Comparison of ENCODE assay signal across 14 cellular contexts in the genomic region with DNA sequence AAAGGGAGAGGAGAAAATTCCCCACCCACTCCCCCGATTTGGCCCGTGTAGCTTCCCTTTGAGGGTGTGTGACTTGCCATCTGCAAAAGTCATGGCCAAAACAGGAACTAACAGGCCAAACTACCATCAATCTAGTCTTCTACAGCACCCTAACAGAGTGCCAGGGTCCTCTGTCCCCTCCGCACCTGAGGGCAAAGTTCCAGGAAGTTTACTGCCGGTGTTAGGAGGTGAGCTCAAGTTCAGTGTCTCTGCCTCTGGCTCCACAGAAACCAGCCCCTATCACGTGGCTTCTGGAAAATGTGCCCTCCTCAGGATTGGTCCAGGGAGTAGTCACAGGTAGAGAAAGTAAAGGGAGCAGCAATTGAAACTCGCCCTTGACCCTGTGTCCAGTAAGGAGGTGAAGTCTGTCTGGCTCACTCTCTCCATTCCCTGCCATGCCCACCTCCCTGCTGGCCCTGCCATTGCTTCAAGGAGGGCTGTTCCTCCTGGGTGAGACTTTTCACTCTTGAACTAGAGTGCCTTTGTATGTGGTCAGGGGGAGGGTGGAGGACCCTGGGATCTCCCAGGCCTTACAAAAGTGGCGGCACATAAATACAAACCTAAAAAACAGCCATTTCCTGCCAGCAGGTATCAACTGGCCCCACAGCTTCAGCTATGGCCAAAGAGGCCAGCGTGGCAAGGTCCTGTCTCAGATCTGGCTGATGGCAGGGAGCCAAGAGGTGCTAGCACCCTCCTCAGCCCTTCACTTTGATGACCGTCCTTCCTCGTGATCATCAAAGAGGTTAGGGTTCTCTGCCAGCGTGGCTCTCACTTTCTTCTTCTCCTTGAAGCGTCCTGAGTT. TPM values are rescaled to one million over a fixed set of nuclear protein-coding genes. Genes with fewer than 3 reads are reported as not detected.
DNase-seq lines count a peak whose midpoint lies in the region; ATAC-seq and FAIRE-seq lines count a peak whose summit lies in the region.
"Had no signal": no experiment of that assay in that cellular context is flagged by ENCODE, and none has a peak within 500 bp of the region (broad histone marks: within the 10 kb centered on the region; RNA-seq: fewer than 3 reads in every experiment).

No MANE protein-coding gene starts in this region.

- no peak for FAIRE-seq in small intestine (lab: Jason Lieb, UNC)

- 11 to 50% (median 43%) methylated on average over 12 of the region's 12 CpGs for WGBS in small intestine, 3 donors

- ATAC-seq in GM19463 (IDR thresholded peaks at IDR 0.05; ENCODE audit: unreplicated experiment) = no peak
- ATAC-seq: sciatic nerve had no signal

- peak overlapping the region in 1 of 2 donors; percentile 92 for H3K4me3 ChIP-seq in small intestine (ENCODE audit: low read depth in 1 of 2, low read length in 2 of 2)
- H3K4me3 ChIP-seq: tibial nerve had no signal

- DNase-seq in LoVo (ENCODE audit: low spot score) = peak; percentile 53
- peak; percentile 33 for DNase-seq in kidney tubule cell (ENCODE audit: low spot score)
- peak; percentile 99 for DNase-seq in small intestine
- DNase-seq in SIG-M5 (lab: John Stamatoyannopoulos, UW) = no peak
- DNase-seq in COLO829 (ENCODE audit: low spot score) = no peak
- DNase-seq: activated naive CD4-positive, alpha-beta T cell treated with anti-CD3 and anti-CD28 coated beads, Interleukin-2, amount 10 ng/mL, durations not matched to agents 7 days and 5 days; DMS 273 treated with DMSO at 0.1 percent for 48 hours; NCI-H1436 treated with DMSO at 0.1 percent for 48 hours; SHP77 had no signal

- H3K9me3 ChIP-seq in small intestine (ENCODE audit: control insufficient read depth, low read depth) = no peaks in the 10 kb centered on the region
- H3K9me3 ChIP-seq: neutrophil, tibial nerve had no signal

- H3K27ac ChIP-seq in small intestine (ENCODE audit: low read depth in 1 of 2, low read length in 1 of 2) = peak overlapping the region; percentile 72 to 92
- H3K27ac ChIP-seq: KMS-11, neutrophil had no signal

- no peaks in the 10 kb centered on the region for H3K27me3 ChIP-seq in small intestine (ENCODE audit: control insufficient read depth in 2 of 2, insufficient read depth in 2 of 2, low read length in 2 of 2)
- H3K27me3 ChIP-seq: neutrophil, tibial nerve had no signal

- peaks cover 6 to 14% of the 10 kb centered on the region in 2 donors for H3K36me3 ChIP-seq in small intestine (ENCODE audit: control insufficient read depth in 2 of 2, insufficient read depth in 2 of 2, low read length in 2 of 2)
- H3K36me3 ChIP-seq: neutrophil, tibial nerve had no signal

- H3K4me1 ChIP-seq in small intestine (ENCODE audit: control insufficient read depth in 2 of 2, insufficient read depth in 1 of 2, low read depth in 1 of 2, low read length in 1 of 2) = no peaks in the 10 kb centered on the region

RNA-seq across cellular contexts. Expression of a gene that starts 5.3 kb away (rescaled TPM):
- polyA plus RNA-seq in small intestine = 100 to 1,000 TPM; 182 to 388 (median 371) TPM

RNA-seq across cellular contexts. Expression of a gene that starts 11.0 kb away (rescaled TPM):
- 10 to 100 TPM; 10.8 to 20.8 (median 17.4) TPM for polyA plus RNA-seq in small intestine

RNA-seq across cellular contexts. Expression of a gene that starts 18.5 kb away (rescaled TPM):
- 100 to 1,000 TPM; 169 to 721 (median 554) TPM for polyA plus RNA-seq in small intestine

RNA-seq across cellular contexts. Expression of a gene that starts 56.4 kb away (rescaled TPM):
- polyA plus RNA-seq in small intestine = 10 to 100 TPM in 2 of 3 donors, 1 to 10 TPM in 1; 8.7 to 13.6 (median 11.6) TPM

Comparison
In these comparisons a context has a peak if more than half of its experiments do, and no peak if none do; other contexts are left out.
1. DNase-seq: peak in LoVo (single experiment), kidney tubule cell (single experiment) and small intestine (single experiment); none in SIG-M5 (single experiment) and COLO829 (single experiment).